ENCODE assay signal across 17 cellular contexts in genomic region chr10:88313897-88314296, GRCh38.
DNase-seq lines count a peak whose midpoint lies in the region; ATAC-seq, FAIRE-seq and TF ChIP-seq lines count a peak whose summit lies in the region.
"Had no signal": no experiment of that assay in that cellular context is flagged by ENCODE, and none has a peak within 500 bp of the region (broad histone marks: within the 10 kb centered on the region; RNA-seq: fewer than 3 reads in every experiment).

No MANE protein-coding gene starts in this region.

- H3K27ac ChIP-seq in upper lobe of left lung, result no peak overlapping the region
- H3K27ac ChIP-seq in colonic mucosa, result no peak overlapping the region
- H3K27ac ChIP-seq: BLaER1 treated with 17β-estradiol and CSF1 and Interleukin-3, amounts not matched to agents 10 nM and 100 nM had no signal

- no peak for TF ChIP-seq EP300 in upper lobe of left lung (IDR thresholded peaks at IDR 0.05)

- no peak for TF ChIP-seq CTCF in upper lobe of left lung (IDR thresholded peaks at IDR 0.05)
- no peak for TF ChIP-seq CTCF in colonic mucosa (IDR thresholded peaks at IDR 0.05)

- ATAC-seq in stimulated activated naive B cell treated with anti-CD40 and anti-IgM and Interleukin-4, amounts not matched to agents 10 μg/mL and 1 μg/mL and 100 μg/mL, for 72 hours (replicated peaks), result peak; percentile 41 to 43
- no peak for ATAC-seq in upper lobe of left lung (ENCODE audit: low FRiP score in 2 of 2)
- ATAC-seq: HepG2 had no signal

- intact Hi-C loops in colonic mucosa (cut with DNase I), result no loop called here

- no peak overlapping the region for H3K4me3 Mint-ChIP-seq in stimulated activated naive B cell treated with anti-CD40 and anti-IgM and Interleukin-4, amounts not matched to agents 10 μg/mL and 1 μg/mL and 100 μg/mL, for 72 hours
- H3K4me3 Mint-ChIP-seq: CD4-positive, CD25-positive, alpha-beta regulatory T cell had no signal

- H3K4me1 ChIP-seq in upper lobe of left lung (no peaks in the 10 kb centered on the region), colonic mucosa (no peaks in the 10 kb centered on the region)

- peaks cover 42 to 70% of the 10 kb centered on the region in 2 donors for H3K4me1 Mint-ChIP-seq in stimulated activated naive B cell treated with anti-CD40 and anti-IgM and Interleukin-4, amounts not matched to agents 10 μg/mL and 1 μg/mL and 100 μg/mL, for 72 hours

- WGBS in upper lobe of left lung, 2 donors, result 48 to 72% methylated on average over 1 of the region's 1 CpG

- no peak overlapping the region for H3K27ac Mint-ChIP-seq in stimulated activated naive B cell treated with anti-CD40 and anti-IgM and Interleukin-4, amounts not matched to agents 10 μg/mL and 1 μg/mL and 100 μg/mL, for 72 hours
- H3K27ac Mint-ChIP-seq: CD4-positive, CD25-positive, alpha-beta regulatory T cell had no signal

- no peak overlapping the region for H3K4me3 ChIP-seq in Jurkat, Clone E6-1 (ENCODE audit: low read length)
- H3K4me3 ChIP-seq in upper lobe of left lung (no peak overlapping the region), colonic mucosa (no peak overlapping the region)
- H3K4me3 ChIP-seq: BLaER1 treated with 17β-estradiol and CSF1 and Interleukin-3, amounts not matched to agents 10 nM and 100 nM had no signal

- DNase-seq in GM12891 (ENCODE audit: insufficient read length, low spot score) (no peak), OCI-M1 (lab: John Stamatoyannopoulos, UW) (peak; percentile 91), upper lobe of left lung (no peak), colonic mucosa (no peak), NCI-H2227 (lab: John Stamatoyannopoulos, UW; ENCODE audit: unreplicated experiment) (no peak), SHP77 (lab: John Stamatoyannopoulos, UW) (no peak)
- peak; percentile 79 for DNase-seq in Jurkat, Clone E6-1 (ENCODE audit: low read depth, low spot score)
- DNase-seq in stimulated activated naive B cell treated with anti-CD40 and anti-IgM and Interleukin-4, amounts not matched to agents 10 μg/mL and 1 μg/mL and 100 μg/mL, for 72 hours, result no peak
- DNase-seq: ACHN; CD4-positive, CD25-positive, alpha-beta regulatory T cell; DMS53; GF-D8; HCEC 1CT had no signal

- H3K9me3 ChIP-seq in upper lobe of left lung (peaks cover 0 to 6% (median 4%) of the 10 kb centered on the region in 4 donors), colonic mucosa (no peaks in the 10 kb centered on the region)

- H3K27me3 ChIP-seq in upper lobe of left lung (no peaks in the 10 kb centered on the region), colonic mucosa (no peaks in the 10 kb centered on the region)
- H3K27me3 ChIP-seq: BLaER1 treated with 17β-estradiol and CSF1 and Interleukin-3, amounts not matched to agents 10 nM and 100 nM had no signal

- peak; percentile 80 for FAIRE-seq in GM12891 (lab: Jason Lieb, UNC)
- FAIRE-seq: H1, HepG2, HTR-8/SVneo had no signal

- peaks cover 11 to 24% of the 10 kb centered on the region in 2 donors for H3K36me3 Mint-ChIP-seq in stimulated activated naive B cell treated with anti-CD40 and anti-IgM and Interleukin-4, amounts not matched to agents 10 μg/mL and 1 μg/mL and 100 μg/mL, for 72 hours

- H3K36me3 ChIP-seq in upper lobe of left lung, result no peaks in the 10 kb centered on the region
- H3K36me3 ChIP-seq in colonic mucosa, result no peaks in the 10 kb centered on the region
- H3K36me3 ChIP-seq: BLaER1 treated with 17β-estradiol and CSF1 and Interleukin-3, amounts not matched to agents 10 nM and 100 nM had no signal

- H3K9ac ChIP-seq in colonic mucosa (ENCODE audit: low read depth in 2 of 2, low read length in 2 of 2), result no peak overlapping the region
- H3K9ac ChIP-seq: BLaER1 treated with 17β-estradiol and CSF1 and Interleukin-3, amounts not matched to agents 10 nM and 100 nM had no signal

- peaks cover 6 to 9% of the 10 kb centered on the region in 2 donors for H3K9me3 Mint-ChIP-seq in stimulated activated naive B cell treated with anti-CD40 and anti-IgM and Interleukin-4, amounts not matched to agents 10 μg/mL and 1 μg/mL and 100 μg/mL, for 72 hours

- no peak for TF ChIP-seq POLR2A in GM12891 (IDR thresholded peaks at IDR 0.05; ENCODE audit: low read depth, low read length)
- no peak for TF ChIP-seq POLR2A in upper lobe of left lung (IDR thresholded peaks at IDR 0.05)

- no peaks in the 10 kb centered on the region for H3K27me3 Mint-ChIP-seq in stimulated activated naive B cell treated with anti-CD40 and anti-IgM and Interleukin-4, amounts not matched to agents 10 μg/mL and 1 μg/mL and 100 μg/mL, for 72 hours
- H3K27me3 Mint-ChIP-seq: CD4-positive, CD25-positive, alpha-beta regulatory T cell had no signal

TF ChIP-seq in GM12891, 5 proteins besides CTCF, POLR2A, EP300 and RAD21:
- no peak for TF ChIP-seq PAX5 (IDR thresholded peaks at IDR 0.05; ENCODE audit: insufficient read depth, low read length, severe bottlenecking)
- TF ChIP-seq POU2F2 (IDR thresholded peaks at IDR 0.05; ENCODE audit: low read depth, low read length), result no peak
- no peak for TF ChIP-seq TAF1 (IDR thresholded peaks at IDR 0.05; ENCODE audit: low read depth, low read length)
- no peak for TF ChIP-seq SPI1 (IDR thresholded peaks at IDR 0.05; ENCODE audit: low read depth, low read length)
- TF ChIP-seq POLR2AphosphoS5 (IDR thresholded peaks at IDR 0.05; ENCODE audit: low read depth, low read length), result no peak
TF ChIP-seq in GM12891: peak in this region for 0.

Comparison
In these comparisons a context has a peak if more than half of its experiments do, and no peak if none do; other contexts are left out.
1. DNase-seq: peak in Jurkat, Clone E6-1 (single experiment) and OCI-M1 (single experiment); none in GM12891 (single experiment), stimulated activated naive B cell treated with anti-CD40 and anti-IgM and Interleukin-4, amounts not matched to agents 10 μg/mL and 1 μg/mL and 100 μg/mL, for 72 hours (single experiment), upper lobe of left lung (0 of 2), colonic mucosa (single experiment), NCI-H2227 (single experiment) and SHP77 (0 of 2).
2. ATAC-seq: peak in stimulated activated naive B cell treated with anti-CD40 and anti-IgM and Interleukin-4, amounts not matched to agents 10 μg/mL and 1 μg/mL and 100 μg/mL, for 72 hours (2 of 2); none in upper lobe of left lung (0 of 2).